8 cellular contexts compared by ENCODE assay signal in genomic region chr2:130342533-130343275, GRCh38. TPM values are rescaled to one million over a fixed set of nuclear protein-coding genes. Genes with fewer than 3 reads are reported as not detected.
DNase-seq lines count a peak whose midpoint lies in the region; ATAC-seq and TF ChIP-seq lines count a peak whose summit lies in the region.

Gene IMP4 (plus strand): TSS chr2:130342897. CDS start chr2:130342933, 36 bp downstream.

- H3K36me3 ChIP-seq in muscle layer of duodenum (ENCODE audit: control insufficient read depth in 1 of 2, insufficient read depth in 2 of 2, low read length in 2 of 2): peaks cover 50 to 55% of the 10 kb centered on the region in 2 donors

- ATAC-seq in GM21619 (IDR thresholded peaks at IDR 0.05; ENCODE audit: unreplicated experiment) (peak; percentile 85), esophagus mucosa (peak; percentile 98)
- ATAC-seq in activated T-cell treated with anti-CD3 and anti-CD28 coated beads, Interleukin-2, amount 50 U/mL, for 4 hours: peak; percentile 90

- no peaks in the 10 kb centered on the region for H3K27me3 ChIP-seq in muscle layer of duodenum (ENCODE audit: low read depth, low read length)

- H3K4me1 Mint-ChIP-seq in activated T-cell treated with anti-CD3 and anti-CD28 coated beads, Interleukin-2, amount 50 U/mL, for 4 hours (ENCODE audit: low read depth): peaks cover 32% of the 10 kb centered on the region

- H3K27ac ChIP-seq in muscle layer of duodenum (ENCODE audit: low read length): peak within 1 kb of the TSS; percentile 97

- no peaks in the 10 kb centered on the region for H3K9me3 Mint-ChIP-seq in activated T-cell treated with anti-CD3 and anti-CD28 coated beads, Interleukin-2, amount 50 U/mL, for 4 hours

- in situ Hi-C loops in KBM-7 (cut with MboI; ENCODE audit: low pct_unique_long_range_greater_than_20kb, low sequenced_read_pairs): loop anchor here (25.0 kb wide), 1 partner anchor 180 kb away; no protein-coding TSS in a partner anchor

- peak within 1 kb of the TSS; percentile 82 to 90 for H3K4me3 ChIP-seq in muscle layer of duodenum (ENCODE audit: low read depth in 1 of 2, low read length in 2 of 2)

- H3K27me3 Mint-ChIP-seq in activated T-cell treated with anti-CD3 and anti-CD28 coated beads, Interleukin-2, amount 50 U/mL, for 4 hours (ENCODE audit: low read depth): no peaks in the 10 kb centered on the region

- peaks cover 2 to 14% of the 10 kb centered on the region in 2 donors for H3K4me1 ChIP-seq in muscle layer of duodenum (ENCODE audit: control insufficient read depth in 1 of 2, insufficient read depth in 2 of 2, low read length in 2 of 2)

- DNase-seq in DMS53 (lab: John Stamatoyannopoulos, UW) (peak; percentile 95), KBM-7 (peak; percentile 98)
- DNase-seq in activated T-cell treated with anti-CD3 and anti-CD28 coated beads, Interleukin-2, amount 50 U/mL, for 4 hours: peak; percentile 90
- peak; percentile 78 to 92 for DNase-seq in stimulated activated CD8-positive, alpha-beta memory T cell treated with anti-CD3 and anti-CD28 coated beads, Interleukin-7, amount 100 ng/mL, for 48 hours (ENCODE audit: extremely low read depth in 1 of 2, low read depth in 1 of 2)

- peak within 1 kb of the TSS; percentile 98 for H3K4me3 Mint-ChIP-seq in activated T-cell treated with anti-CD3 and anti-CD28 coated beads, Interleukin-2, amount 50 U/mL, for 4 hours

- peaks cover 54% of the 10 kb centered on the region for H3K36me3 Mint-ChIP-seq in activated T-cell treated with anti-CD3 and anti-CD28 coated beads, Interleukin-2, amount 50 U/mL, for 4 hours (ENCODE audit: insufficient read depth)

- H3K9me3 ChIP-seq in muscle layer of duodenum (ENCODE audit: control insufficient read depth in 1 of 2, low read length in 2 of 2): no peaks in the 10 kb centered on the region

TF ChIP-seq in PFSK-1, 5 proteins besides CTCF, POLR2A, EP300 and RAD21:
- TF ChIP-seq POLR2AphosphoS5 (IDR thresholded peaks at IDR 0.05; ENCODE audit: low read depth, low read length) (peak; percentile 64; the same call in 1 of the 2 replicates), SIN3A (IDR thresholded peaks at IDR 0.05; ENCODE audit: borderline replicate concordance, insufficient read depth, low read length) (peak; percentile 83), FOXP2 (optimal IDR thresholded peaks at IDR 0.05; ENCODE audit: borderline replicate concordance, extremely low read depth, extremely low read length, insufficient read depth) (peak; percentile 48), REST (IDR thresholded peaks at IDR 0.05; ENCODE audit: insufficient read depth in 1 of 2, low read depth in 2 of 2, low read length in 2 of 2) (no peak), TAF1 (IDR thresholded peaks at IDR 0.05; ENCODE audit: borderline replicate concordance, insufficient read depth, low read length) (peak; percentile 78; the same call in 1 of the 2 replicates)
TF ChIP-seq in PFSK-1: peak in this region for 4.

RNA-seq across cellular contexts. Expression of gene IMP4, which starts in this region (rescaled TPM):
- 318 TPM for polyA plus RNA-seq in PFSK-1 (2012; ENCODE audit: insufficient read length, low read depth)
- total RNA-seq in activated T-cell treated with anti-CD3 and anti-CD28 coated beads, Interleukin-2, amount 50 U/mL, for 4 hours: 100 to 1,000 TPM; 316 to 326 (median 319) TPM
- total RNA-seq in esophagus mucosa: 47.5 TPM

Comparison
In these comparisons a context has a peak if more than half of its experiments do, and no peak if none do; other contexts are left out.
1. Peak in every context shown above with its lines: DNase-seq, ATAC-seq, H3K4me3 ChIP-seq and H3K27ac ChIP-seq.